ENCODE assay signal across 23 cellular contexts in genomic region chr3:140268610-140269009, GRCh38.
DNase-seq lines count a peak whose midpoint lies in the region; ATAC-seq, FAIRE-seq and TF ChIP-seq lines count a peak whose summit lies in the region.
"Had no signal": no experiment of that assay in that cellular context is flagged by ENCODE, and none has a peak within 500 bp of the region (broad histone marks: within the 10 kb centered on the region; RNA-seq: fewer than 3 reads in every experiment).

No MANE protein-coding gene starts in this region.

- in situ Hi-C loops in K562 (cut with MboI) (no loop called here), GM13976 (cut with MboI; ENCODE audit: low sequenced_read_pairs, unreplicated experiment) (no loop called here)

- no peaks in the 10 kb centered on the region for H3K36me3 ChIP-seq in K562 (ENCODE audit: control insufficient read depth, insufficient read depth, low read length)
- H3K36me3 ChIP-seq in spleen: no peaks in the 10 kb centered on the region
- H3K36me3 ChIP-seq: BE2C; BLaER1 treated with 17β-estradiol and CSF1 and Interleukin-3, amounts not matched to agents 10 nM and 100 nM had no signal

- no TSS peak for BruUV-seq in K562 (replicated peaks; lab: Mats Ljungman, UMichigan)

- H3K4me1 ChIP-seq in K562 (replicated peaks in 1 of 2; ENCODE audit: control insufficient read depth in 2 of 2, insufficient read depth in 2 of 2, low read length in 2 of 2) (peaks cover 0 to 2% of the 10 kb centered on the region in 2 experiments; a peak in 1 of 5 replicates), spleen (no peaks in the 10 kb centered on the region)
- H3K4me1 ChIP-seq: A549; BE2C; BLaER1 treated with 17β-estradiol and CSF1 and Interleukin-3, amounts not matched to agents 10 nM and 100 nM had no signal

- no peaks in the 10 kb centered on the region for H4K20me1 ChIP-seq in K562 (replicated peaks; ENCODE audit: control insufficient read depth, insufficient read depth, low read length)
- H4K20me1 ChIP-seq: BLaER1 treated with 17β-estradiol and CSF1 and Interleukin-3, amounts not matched to agents 10 nM and 100 nM had no signal

- H3K4me3 ChIP-seq in K562: no peak overlapping the region
- no peak overlapping the region for H3K4me3 ChIP-seq in spleen
- H3K4me3 ChIP-seq: A549; BLaER1 treated with 17β-estradiol and CSF1 and Interleukin-3, amounts not matched to agents 10 nM and 100 nM; GM23248 had no signal

- no peak for ATAC-seq in K562
- ATAC-seq: A549, HCT116 had no signal

- 8% methylated on average over 2 of the region's 2 CpGs for WGBS in K562 (ENCODE audit: insufficient coverage, low coverage, missing lambda C conversion rate)
- 86 to 97% (median 94%) methylated on average over 2 of the region's 2 CpGs for WGBS in spleen, 5 donors

- H3K9ac ChIP-seq in K562 (ENCODE audit: insufficient read depth in 1 of 2, low read depth in 2 of 2, low read length in 2 of 2): no peak overlapping the region
- H3K9ac ChIP-seq: BLaER1 treated with 17β-estradiol and CSF1 and Interleukin-3, amounts not matched to agents 10 nM and 100 nM; GM23248 had no signal

- no peaks in the 10 kb centered on the region for H3K9me3 ChIP-seq in K562 (replicated peaks; ENCODE audit: control insufficient read depth, insufficient read depth, low read depth, low read length)
- no peaks in the 10 kb centered on the region for H3K9me3 ChIP-seq in spleen
- H3K9me3 ChIP-seq: A549; BE2C; BLaER1 treated with 17β-estradiol and CSF1 and Interleukin-3, amounts not matched to agents 10 nM and 100 nM had no signal

- TF ChIP-seq POLR2A in K562 (conservative IDR thresholded peaks at IDR 0.05): no peak
- TF ChIP-seq POLR2A in spleen (IDR thresholded peaks at IDR 0.05): no peak

- no peaks in the 10 kb centered on the region for H3K79me2 ChIP-seq in K562 (ENCODE audit: control insufficient read depth, insufficient read depth, low read length)

- TF ChIP-seq CTCF in K562 (IDR thresholded peaks at IDR 0.05 in 2 of 3, conservative IDR thresholded peaks at IDR 0.05 in 1 of 3; ENCODE audit: insufficient read depth in 2 of 3, low read depth in 1 of 3, low read length in 3 of 3): no peak
- TF ChIP-seq CTCF in GM13976 (IDR thresholded peaks at IDR 0.05; ENCODE audit: borderline replicate concordance, control extremely low read depth, extremely low read depth, insufficient read depth, missing control alignments): no peak
- no peak for TF ChIP-seq CTCF in spleen (IDR thresholded peaks at IDR 0.05 in 8 of 11, conservative IDR thresholded peaks at IDR 0.05 in 3 of 11)

- H3K4me2 ChIP-seq in K562 (ENCODE audit: insufficient read depth, low read length): no peak overlapping the region
- H3K4me2 ChIP-seq: A549; BLaER1 treated with 17β-estradiol and CSF1 and Interleukin-3, amounts not matched to agents 10 nM and 100 nM had no signal

- intact Hi-C loops in K562 (cut with micrococcal nuclease): no loop called here
- intact Hi-C loops in spleen (cut with DNase I; ENCODE audit: low total_unique reads): no loop called here

- no peak for TF ChIP-seq EP300 in K562 (IDR thresholded peaks at IDR 0.05; ENCODE audit: low read length)

- FAIRE-seq in K562 (lab: Jason Lieb, UNC): no peak
- FAIRE-seq: A549, D721Med, GM12891 had no signal

- H2AFZ ChIP-seq in K562 (ENCODE audit: low read depth, low read length): peak overlapping the region; percentile 77
- H2AFZ ChIP-seq: GM23248 had no signal

- CTCF ChIA-PET in K562 (lab: Yijun Ruan, JAX; ENCODE audit: low intra/inter-chr PET ratio): no interaction called here

- H3K27ac ChIP-seq in K562 (ENCODE audit: extremely low read depth, low read depth, low read length): no peak overlapping the region
- H3K27ac ChIP-seq in spleen: no peak overlapping the region
- H3K27ac ChIP-seq: A549; BLaER1 treated with 17β-estradiol and CSF1 and Interleukin-3, amounts not matched to agents 10 nM and 100 nM; GM23248 had no signal

- no peak for TF ChIP-seq RAD21 in K562 (CRISPR knock-in tag; conservative IDR thresholded peaks at IDR 0.05 in 1 of 2, IDR thresholded peaks at IDR 0.05 in 1 of 2)

- POLR2A ChIA-PET in K562 (lab: Yijun Ruan, JAX): interaction anchor here (1.1 kb wide), 1 partner anchor 77 kb away, joined by 3 read pairs; no protein-coding TSS in a partner anchor

- H3K9me1 ChIP-seq in K562 (ENCODE audit: control insufficient read depth, insufficient read depth, low read length): no peaks in the 10 kb centered on the region

- peak; percentile 1 to 21 for DNase-seq in NOMO-1 (lab: John Stamatoyannopoulos, UW; ENCODE audit: unreplicated experiment in 2 of 2)
- DNase-seq in NOMO-1 treated with dmso at 0.1 percent for 144 hours (lab: John Stamatoyannopoulos, UW; ENCODE audit: unreplicated experiment): no peak
- DNase-seq in NOMO-1 treated with DMSO at 0.1 percent for 48 hours (lab: John Stamatoyannopoulos, UW; ENCODE audit: unreplicated experiment): peak; percentile 13
- no peak for DNase-seq in K562 (ENCODE audit: extremely low read depth in 1 of 4, low spot score in 3 of 4)
- no peak for DNase-seq in GM13976 (ENCODE audit: low spot score)
- no peak for DNase-seq in spleen
- DNase-seq in UCSD-AML1 (lab: John Stamatoyannopoulos, UW; ENCODE audit: unreplicated experiment): no peak
- DNase-seq: 8988T; ACHN; AML-193; BE2C; CD4-positive, alpha-beta T cell; CD8-positive, alpha-beta memory T cell; DMS 273 treated with DMSO at 0.1 percent for 48 hours; DMS79 treated with DMSO at 0.1 percent for 48 hours; GF-D8; GM23248; H9 had no signal

- 0 out of 5 replicates have a peak, but pooled peaks cover 0 to 4% of the 10 kb centered on the region in 2 experiments for H3K27me3 ChIP-seq in K562 (ENCODE audit: control insufficient read depth in 2 of 2, insufficient read depth in 2 of 2, low read length in 2 of 2)
- H3K27me3 ChIP-seq in spleen (replicated peaks in 1 of 7): peaks cover 0 to 3% (median 0%) of the 10 kb centered on the region in 7 donors
- H3K27me3 ChIP-seq: BE2C; BLaER1 treated with 17β-estradiol and CSF1 and Interleukin-3, amounts not matched to agents 10 nM and 100 nM had no signal

TF ChIP-seq in K562, 482 proteins besides CTCF, POLR2A, EP300 and RAD21:
- TF ChIP-seq, protein P1, sequence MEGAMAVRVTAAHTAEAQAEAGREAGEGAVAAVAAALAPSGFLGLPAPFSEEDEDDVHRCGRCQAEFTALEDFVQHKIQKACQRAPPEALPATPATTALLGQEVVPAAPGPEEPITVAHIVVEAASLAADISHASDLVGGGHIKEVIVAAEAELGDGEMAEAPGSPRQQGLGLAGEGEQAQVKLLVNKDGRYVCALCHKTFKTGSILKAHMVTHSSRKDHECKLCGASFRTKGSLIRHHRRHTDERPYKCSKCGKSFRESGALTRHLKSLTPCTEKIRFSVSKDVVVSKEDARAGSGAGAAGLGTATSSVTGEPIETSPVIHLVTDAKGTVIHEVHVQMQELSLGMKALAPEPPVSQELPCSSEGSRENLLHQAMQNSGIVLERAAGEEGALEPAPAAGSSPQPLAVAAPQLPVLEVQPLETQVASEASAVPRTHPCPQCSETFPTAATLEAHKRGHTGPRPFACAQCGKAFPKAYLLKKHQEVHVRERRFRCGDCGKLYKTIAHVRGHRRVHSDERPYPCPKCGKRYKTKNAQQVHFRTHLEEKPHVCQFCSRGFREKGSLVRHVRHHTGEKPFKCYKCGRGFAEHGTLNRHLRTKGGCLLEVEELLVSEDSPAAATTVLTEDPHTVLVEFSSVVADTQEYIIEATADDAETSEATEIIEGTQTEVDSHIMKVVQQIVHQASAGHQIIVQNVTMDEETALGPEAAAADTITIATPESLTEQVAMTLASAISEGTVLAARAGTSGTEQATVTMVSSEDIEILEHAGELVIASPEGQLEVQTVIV (CRISPR knock-in tag; IDR thresholded peaks at IDR 0.05; ENCODE audit: borderline replicate concordance): no peak
- no peak for TF ChIP-seq CHCHD3 (CRISPR knock-in tag; IDR thresholded peaks at IDR 0.05)
- no peak for TF ChIP-seq PTBP1 (IDR thresholded peaks at IDR 0.05; ENCODE audit: low read depth, low read length)
- TF ChIP-seq ZNF764 (CRISPR knock-in tag; IDR thresholded peaks at IDR 0.05; ENCODE audit: low read depth): no peak
- TF ChIP-seq ZNF165 (CRISPR knock-in tag; IDR thresholded peaks at IDR 0.05; ENCODE audit: borderline replicate concordance): no peak
- no peak for TF ChIP-seq CEBPG (CRISPR knock-in tag; IDR thresholded peaks at IDR 0.05)
- TF ChIP-seq CEBPG (tag; conservative IDR thresholded peaks at IDR 0.05 in 1 of 2, IDR thresholded peaks at IDR 0.05 in 1 of 2): 0 out of 4 replicates have a peak, but pooled peaks of 1 of the 2 experiments have one; percentile 63
- peak; percentile 67 for TF ChIP-seq CEBPB (tag; IDR thresholded peaks at IDR 0.05)

Comparison
In these comparisons a context has a peak if more than half of its experiments do, and no peak if none do; other contexts are left out.
1. DNase-seq: peak in NOMO-1 (2 of 2) and NOMO-1 treated with DMSO at 0.1 percent for 48 hours (single experiment); none in NOMO-1 treated with dmso at 0.1 percent for 144 hours (single experiment), K562 (0 of 4), GM13976 (single experiment), spleen (single experiment) and UCSD-AML1 (single experiment).